ENCODE assay signal across 21 cellular contexts in genomic region chr6:25251426-25251825, GRCh38. TPM values are rescaled to one million over a fixed set of nuclear protein-coding genes. Genes with fewer than 3 reads are reported as not detected.
DNase-seq lines count a peak whose midpoint lies in the region; ATAC-seq, FAIRE-seq and TF ChIP-seq lines count a peak whose summit lies in the region.
"Had no signal": no experiment of that assay in that cellular context is flagged by ENCODE, and none has a peak within 500 bp of the region (broad histone marks: within the 10 kb centered on the region; RNA-seq: fewer than 3 reads in every experiment).

No MANE protein-coding gene starts in this region.

- H3K9me3 ChIP-seq in astrocyte (ENCODE audit: insufficient read depth, low read depth, low read length), result no peaks in the 10 kb centered on the region
- no peaks in the 10 kb centered on the region for H3K9me3 ChIP-seq in smooth muscle cell (replicated peaks; ENCODE audit: low read depth)
- H3K9me3 ChIP-seq in pancreas, result no peaks in the 10 kb centered on the region

- TF ChIP-seq POLR2A in lower leg skin (IDR thresholded peaks at IDR 0.05), result no peak

- intact Hi-C loops in activated naive CD4-positive, alpha-beta T cell treated with anti-CD3 and anti-CD28 coated beads for 36 hours (cut with micrococcal nuclease), result loop anchor here (1.0 kb wide), 4 partner anchors 14 to 224 kb away; partner anchors contain the start of gene CARMIL1
- intact Hi-C loops in lower leg skin (cut with DNase I; ENCODE audit: low total_unique reads) (no loop called here), pancreas (cut with DNase I) (no loop called here)

- FAIRE-seq in astrocyte (lab: Jason Lieb, UNC), result no peak
- no peak for FAIRE-seq in pancreas (lab: Jason Lieb, UNC)
- FAIRE-seq: A204.1, GM12878 had no signal

- no peaks in the 10 kb centered on the region for H3K36me3 Mint-ChIP-seq in activated naive CD4-positive, alpha-beta T cell treated with anti-CD3 and anti-CD28 coated beads for 36 hours (ENCODE audit: low read depth)
- H3K36me3 Mint-ChIP-seq in activated naive CD4-positive, alpha-beta T cell treated with anti-CD3 and anti-CD28 coated beads, Interleukin-2, amount 50 U/mL, for 72 hours, result no peaks in the 10 kb centered on the region
- no peaks in the 10 kb centered on the region for H3K36me3 Mint-ChIP-seq in astrocyte (ENCODE audit: low read depth, unreplicated experiment)

- H3K4me1 Mint-ChIP-seq in activated naive CD4-positive, alpha-beta T cell treated with anti-CD3 and anti-CD28 coated beads for 36 hours (ENCODE audit: low read depth), result peaks cover 12% of the 10 kb centered on the region
- peaks cover 26% of the 10 kb centered on the region for H3K4me1 Mint-ChIP-seq in astrocyte (ENCODE audit: low read depth, unreplicated experiment)

- H3K36me3 ChIP-seq in astrocyte (ENCODE audit: insufficient read depth, low read length) (no peaks in the 10 kb centered on the region), smooth muscle cell (ENCODE audit: low read depth) (no peaks in the 10 kb centered on the region), pancreas (no peaks in the 10 kb centered on the region)

- TF ChIP-seq CTCF in astrocyte (IDR thresholded peaks at IDR 0.05; ENCODE audit: insufficient read depth, low read depth, low read length) (no peak), smooth muscle cell (IDR thresholded peaks at IDR 0.05; ENCODE audit: borderline replicate concordance, insufficient read depth, poor library complexity, severe bottlenecking) (no peak), lower leg skin (IDR thresholded peaks at IDR 0.05) (no peak), pancreas (IDR thresholded peaks at IDR 0.05) (no peak)

- H3K27me3 Mint-ChIP-seq in activated naive CD4-positive, alpha-beta T cell treated with anti-CD3 and anti-CD28 coated beads for 36 hours (ENCODE audit: low read depth), result no peaks in the 10 kb centered on the region
- H3K27me3 Mint-ChIP-seq in astrocyte (ENCODE audit: low read depth, unreplicated experiment), result no peaks in the 10 kb centered on the region
- H3K27me3 Mint-ChIP-seq: CD4-positive, alpha-beta T cell had no signal

- no peak overlapping the region for H3K4me2 ChIP-seq in astrocyte (ENCODE audit: low read length)
- H3K4me2 ChIP-seq in smooth muscle cell, result no peak overlapping the region

- DNase-seq in activated naive CD4-positive, alpha-beta T cell treated with anti-CD3 and anti-CD28 coated beads for 36 hours, result no peak
- no peak for DNase-seq in activated naive CD4-positive, alpha-beta T cell treated with anti-CD3 and anti-CD28 coated beads, Interleukin-2, amount 50 U/mL, for 72 hours (ENCODE audit: low spot score in 2 of 2)
- peak; percentile 96 for DNase-seq in NCI-H2227 treated with DMSO at 0.1 percent for 48 hours (lab: John Stamatoyannopoulos, UW)
- no peak for DNase-seq in astrocyte (ENCODE audit: low read depth)
- DNase-seq in smooth muscle cell (lab: John Stamatoyannopoulos, UW; ENCODE audit: unreplicated experiment), result no peak
- no peak for DNase-seq in lower leg skin (ENCODE audit: low spot score in 2 of 2)
- no peak for DNase-seq in pancreas
- DNase-seq: CD4-positive, alpha-beta T cell; DMS153; GF-D8; GOT3; NCI-H1105 treated with DMSO at 0.1 percent for 48 hours; NCI-H1694; NCI-H2081 treated with DMSO at 0.1 percent for 48 hours; SHP77 had no signal

- H2AFZ ChIP-seq in astrocyte (ENCODE audit: low read depth, low read length), result no peak overlapping the region
- no peak overlapping the region for H2AFZ ChIP-seq in smooth muscle cell (ENCODE audit: low read depth)

- no peaks in the 10 kb centered on the region for H3K9me3 Mint-ChIP-seq in activated naive CD4-positive, alpha-beta T cell treated with anti-CD3 and anti-CD28 coated beads for 36 hours
- H3K9me3 Mint-ChIP-seq in activated naive CD4-positive, alpha-beta T cell treated with anti-CD3 and anti-CD28 coated beads, Interleukin-2, amount 50 U/mL, for 72 hours, result no peaks in the 10 kb centered on the region
- no peaks in the 10 kb centered on the region for H3K9me3 Mint-ChIP-seq in astrocyte (ENCODE audit: unreplicated experiment)
- H3K9me3 Mint-ChIP-seq: CD4-positive, alpha-beta T cell; HFFc6; IgD-negative memory B cell had no signal

- no peaks in the 10 kb centered on the region for H3K27me3 ChIP-seq in astrocyte (ENCODE audit: insufficient read depth, low read length)
- H3K27me3 ChIP-seq in smooth muscle cell (ENCODE audit: low read depth), result no peaks in the 10 kb centered on the region
- H3K27me3 ChIP-seq in pancreas, result no peaks in the 10 kb centered on the region

- H3F3A ChIP-seq in smooth muscle cell (ENCODE audit: low read depth), result no peaks in the 10 kb centered on the region

- CTCF ChIA-PET in activated naive CD4-positive, alpha-beta T cell treated with anti-CD3 and anti-CD28 coated beads for 36 hours (lab: Charles Lee), result interaction anchor here (0.6 to 4.8 kb wide), 7 partner anchors 15 to 323 kb away, joined by 3 to 28 read pairs (median 4); no protein-coding TSS in a partner anchor

- no peak for ATAC-seq in activated naive CD4-positive, alpha-beta T cell treated with anti-CD3 and anti-CD28 coated beads, Interleukin-2, amount 50 U/mL, for 72 hours
- no peak for ATAC-seq in GM21529 (IDR thresholded peaks at IDR 0.05; ENCODE audit: unreplicated experiment)
- no peak for ATAC-seq in pancreas

- WGBS in smooth muscle cell (ENCODE audit: low lambda C conversion rate), result 65% methylated on average over 2 of the region's 2 CpGs
- 57 to 64% methylated on average over 2 of the region's 2 CpGs for WGBS in lower leg skin, 2 donors
- WGBS in pancreas, 2 donors, result 70 to 85% methylated on average over 2 of the region's 2 CpGs

- H3K4me3 Mint-ChIP-seq in activated naive CD4-positive, alpha-beta T cell treated with anti-CD3 and anti-CD28 coated beads for 36 hours, result no peak overlapping the region
- H3K4me3 Mint-ChIP-seq in astrocyte (ENCODE audit: unreplicated experiment), result peak overlapping the region; percentile 0
- H3K4me3 Mint-ChIP-seq: CD4-positive, alpha-beta T cell; HFFc6 had no signal

- H3K27ac ChIP-seq in astrocyte (ENCODE audit: low read depth, low read length) (no peak overlapping the region), smooth muscle cell (ENCODE audit: low read depth) (peak overlapping the region; percentile 14), pancreas (no peak overlapping the region)
- H3K27ac ChIP-seq: SK-N-MC had no signal

- no peaks in the 10 kb centered on the region for H4K20me1 ChIP-seq in astrocyte (ENCODE audit: insufficient read depth, low read length)
- no peaks in the 10 kb centered on the region for H4K20me1 ChIP-seq in smooth muscle cell (ENCODE audit: low read depth)

- H3K4me1 ChIP-seq in astrocyte (ENCODE audit: insufficient read depth, low read length) (peaks cover 14% of the 10 kb centered on the region), smooth muscle cell (ENCODE audit: low read depth) (no peaks in the 10 kb centered on the region), pancreas (no peaks in the 10 kb centered on the region)

- H3K27ac Mint-ChIP-seq in activated naive CD4-positive, alpha-beta T cell treated with anti-CD3 and anti-CD28 coated beads for 36 hours, result peak overlapping the region; percentile 62
- no peak overlapping the region for H3K27ac Mint-ChIP-seq in activated naive CD4-positive, alpha-beta T cell treated with anti-CD3 and anti-CD28 coated beads, Interleukin-2, amount 50 U/mL, for 72 hours
- H3K27ac Mint-ChIP-seq in astrocyte (ENCODE audit: unreplicated experiment), result peak overlapping the region; percentile 70
- H3K27ac Mint-ChIP-seq: CD4-positive, alpha-beta T cell; HFFc6; IgD-negative memory B cell had no signal

- H3K79me2 ChIP-seq in astrocyte (ENCODE audit: insufficient read depth, low read length), result no peaks in the 10 kb centered on the region
- no peaks in the 10 kb centered on the region for H3K79me2 ChIP-seq in smooth muscle cell (ENCODE audit: low read depth)

- H3K9ac ChIP-seq in astrocyte (ENCODE audit: low read length) (no peak overlapping the region), smooth muscle cell (ENCODE audit: low read depth) (no peak overlapping the region)

- H3K4me3 ChIP-seq in astrocyte (ENCODE audit: insufficient read depth, low read depth, low read length), result no peak overlapping the region
- H3K4me3 ChIP-seq in smooth muscle cell, result no peak overlapping the region
- H3K4me3 ChIP-seq in lower leg skin (ENCODE audit: low read depth, poor library complexity, severe bottlenecking), result no peak overlapping the region
- H3K4me3 ChIP-seq in pancreas, result no peak overlapping the region
- H3K4me3 ChIP-seq: GM12878, SK-N-MC had no signal

RNA-seq across cellular contexts. Expression of gene CARMIL1, which starts 27.7 kb away (rescaled TPM):
- 1 to 10 TPM; 3.9 to 4.0 TPM for total RNA-seq in activated naive CD4-positive, alpha-beta T cell treated with anti-CD3 and anti-CD28 coated beads for 36 hours
- total RNA-seq in activated naive CD4-positive, alpha-beta T cell treated with anti-CD3 and anti-CD28 coated beads, Interleukin-2, amount 50 U/mL, for 72 hours, result 10 to 100 TPM in 1 of 2 donors, 1 to 10 TPM in 1; 5.2 to 13.4 TPM
- total RNA-seq in astrocyte (19.1 and 21.3 TPM in 2 replicates), smooth muscle cell (24.1 and 31.1 TPM in 2 replicates), lower leg skin (10 to 100 TPM; 14.9 to 23.5 (median 20.3) TPM), pancreas (1 to 10 TPM; 6.3 to 9.4 (median 7.8) TPM)
- polyA plus RNA-seq in smooth muscle cell (5.7 and 7.6 TPM in 2 replicates), pancreas (1 to 10 TPM; 5.9 to 8.8 TPM)

Comparison
In these comparisons a context has a peak if more than half of its experiments do, and no peak if none do; other contexts are left out.
1. H3K27ac Mint-ChIP-seq: peak in activated naive CD4-positive, alpha-beta T cell treated with anti-CD3 and anti-CD28 coated beads for 36 hours (single experiment) and astrocyte (single experiment); none in activated naive CD4-positive, alpha-beta T cell treated with anti-CD3 and anti-CD28 coated beads, Interleukin-2, amount 50 U/mL, for 72 hours (0 of 2).